Comparison of ENCODE assay signal across 19 cellular contexts in the genomic region with DNA sequence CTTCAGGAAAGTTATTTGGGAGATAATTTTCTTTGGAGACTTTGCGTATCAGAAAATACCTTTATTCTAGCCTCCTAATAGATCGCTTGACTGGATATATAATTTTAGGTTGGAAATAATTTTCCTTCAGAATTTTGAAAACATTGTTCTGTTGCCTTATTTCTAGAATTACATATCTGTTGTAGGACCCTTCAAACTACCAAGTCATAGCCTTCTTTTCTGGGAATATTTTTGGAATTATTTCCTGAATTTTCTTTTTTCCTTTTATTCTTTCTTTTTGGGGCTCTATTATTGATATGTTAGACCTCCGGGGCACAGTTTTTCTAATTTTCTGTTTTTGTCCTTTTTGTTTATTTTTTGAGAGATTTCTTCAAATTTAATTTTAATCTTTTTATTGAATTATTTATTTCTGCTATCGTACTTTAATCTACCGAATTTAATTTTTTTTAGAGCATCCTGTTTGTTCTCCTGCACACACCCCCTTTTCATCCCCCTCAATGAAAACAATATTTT.
"Had no signal": no experiment of that assay in that cellular context is flagged by ENCODE, and none has a peak within 500 bp of the region (broad histone marks: within the 10 kb centered on the region; RNA-seq: fewer than 3 reads in every experiment).

No MANE protein-coding gene starts in this region.

- H3K27ac ChIP-seq: esophagus squamous epithelium, ovary, tibial nerve, upper lobe of right lung, vagina had no signal

- DNase-seq: effector memory CD8-positive, alpha-beta T cell; esophagus squamous epithelium; foreskin fibroblast; hippocampal formation; left colon; left ventricle myocardium superior; naive thymus-derived CD4-positive, alpha-beta T cell; ovary; right cardiac atrium; small intestine; stimulated activated CD4-positive, alpha-beta T cell treated with anti-CD3 and anti-CD28 coated beads, Interleukin-2, amount 100 ng/mL, for 48 hours; stimulated activated CD8-positive, alpha-beta memory T cell treated with anti-CD3 and anti-CD28 coated beads, Interleukin-4, amount 100 ng/mL, for 48 hours; upper lobe of right lung had no signal

- H3K36me3 Mint-ChIP-seq: stimulated activated effector memory CD8-positive, alpha-beta T cell treated with anti-CD3 and anti-CD28 coated beads, Interleukin-12 subunit alpha, Interleukin-12 subunit beta, amount 100 ng/mL, for 72 hours had no signal

- H3K4me1 Mint-ChIP-seq: neural crest cell had no signal

- H3K36me3 ChIP-seq: ovary, tibial nerve, upper lobe of right lung, vagina had no signal

- H3K4me1 ChIP-seq: esophagus squamous epithelium, tibial nerve, upper lobe of right lung, vagina had no signal

- H3K9me3 Mint-ChIP-seq: effector memory CD8-positive, alpha-beta T cell; stimulated activated effector memory CD8-positive, alpha-beta T cell treated with anti-CD3 and anti-CD28 coated beads, Interleukin-12 subunit alpha, Interleukin-12 subunit beta, amount 100 ng/mL, for 72 hours had no signal

- H3K4me3 ChIP-seq: esophagus squamous epithelium, lung, ovary, tibial nerve, upper lobe of right lung, vagina had no signal

- H3K27ac Mint-ChIP-seq: naive thymus-derived CD4-positive, alpha-beta T cell; stimulated activated naive CD8-positive, alpha-beta T cell treated with anti-CD3 and anti-CD28 coated beads, Interleukin-15, Interleukin-2, amounts not matched to agents 100 ng/mL and 50 ng/mL, for 24 hours had no signal

- H3K27me3 Mint-ChIP-seq: effector memory CD8-positive, alpha-beta T cell; naive thymus-derived CD4-positive, alpha-beta T cell; stimulated activated naive CD8-positive, alpha-beta T cell treated with anti-CD3 and anti-CD28 coated beads, Interleukin-15, Interleukin-2, amounts not matched to agents 100 ng/mL and 50 ng/mL, for 24 hours had no signal

- H3K4me3 Mint-ChIP-seq: neural crest cell; stimulated activated effector memory CD8-positive, alpha-beta T cell treated with anti-CD3 and anti-CD28 coated beads, Interleukin-12 subunit alpha, Interleukin-12 subunit beta, amount 100 ng/mL, for 72 hours; stimulated activated naive CD8-positive, alpha-beta T cell treated with anti-CD3 and anti-CD28 coated beads, Interleukin-15, Interleukin-2, amounts not matched to agents 100 ng/mL and 50 ng/mL, for 24 hours had no signal

- H3K27me3 ChIP-seq: esophagus squamous epithelium, ovary, tibial nerve, upper lobe of right lung, vagina had no signal

- H3K9me3 ChIP-seq: upper lobe of right lung had no signal

- ATAC-seq: effector memory CD8-positive, alpha-beta T cell; left colon; left ventricle myocardium superior; naive thymus-derived CD4-positive, alpha-beta T cell; right cardiac atrium; stimulated activated effector memory CD8-positive, alpha-beta T cell treated with anti-CD3 and anti-CD28 coated beads, Interleukin-12 subunit alpha, Interleukin-12 subunit beta, amount 100 ng/mL, for 72 hours; upper lobe of right lung had no signal
